17 cellular contexts compared by ENCODE assay signal in the genomic region with DNA sequence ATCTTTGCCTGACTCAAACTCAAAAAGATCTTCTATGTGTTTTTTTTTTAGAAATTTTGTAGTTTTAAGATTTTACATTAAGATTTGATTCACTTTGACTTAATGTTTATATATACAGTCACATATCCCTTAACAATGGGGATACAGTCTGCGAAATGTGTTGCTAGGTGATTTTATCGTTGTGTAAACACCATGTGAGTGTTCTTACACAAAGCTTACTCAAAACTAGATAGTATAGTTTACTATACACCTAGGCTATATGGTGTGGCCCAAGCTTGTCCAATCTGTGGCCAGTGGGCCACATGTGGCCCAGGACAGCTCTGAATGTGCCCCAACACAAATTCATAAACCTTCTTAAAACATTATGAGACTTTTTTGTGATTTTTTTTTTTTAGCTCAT.
"Had no signal": no experiment of that assay in that cellular context is flagged by ENCODE, and none has a peak within 500 bp of the region (broad histone marks: within the 10 kb centered on the region; RNA-seq: fewer than 3 reads in every experiment).

No MANE protein-coding gene starts in this region.

- H3K4me1 Mint-ChIP-seq: neural crest cell had no signal

- H3K4me1 ChIP-seq: body of pancreas, esophagus muscularis mucosa, left ventricle myocardium inferior, stomach had no signal

- H3K27ac Mint-ChIP-seq: activated naive CD4-positive, alpha-beta T cell treated with anti-CD3 and anti-CD28 coated beads, Interleukin-2, amount 50 U/mL, for 72 hours had no signal

- H3K27me3 ChIP-seq: body of pancreas, dorsolateral prefrontal cortex, esophagus muscularis mucosa, ovary, stomach had no signal

- H3K9me3 ChIP-seq: body of pancreas, esophagus muscularis mucosa, ovary had no signal

- H3K27ac ChIP-seq: body of pancreas, dorsolateral prefrontal cortex, esophagus muscularis mucosa, left ventricle myocardium inferior, ovary, stomach, thoracic aorta had no signal

- H3K4me3 ChIP-seq: body of pancreas, dorsolateral prefrontal cortex, esophagus muscularis mucosa, left ventricle myocardium inferior, ovary, stomach, thoracic aorta had no signal

- DNase-seq: activated CD4-positive, alpha-beta T cell treated with anti-CD3 and anti-CD28 coated beads, Interleukin-2, amount 50 U/mL, for 4 hours; activated effector memory CD4-positive, alpha-beta T cell treated with anti-CD3 and anti-CD28 coated beads, Interleukin-2, amount 50 U/mL, for 16 hours; activated T-cell treated with anti-CD3 and anti-CD28 coated beads, Interleukin-2, amount 50 U/mL, for 4 hours; amniotic stem cell; body of pancreas; dorsolateral prefrontal cortex; foreskin fibroblast; left ventricle myocardium inferior; ovary; stimulated activated CD4-positive, alpha-beta T cell treated with anti-CD3 and anti-CD28 coated beads, Interleukin-15, amount 100 ng/mL, for 24 hours; stomach; T-helper 2 cell had no signal

- H3K36me3 ChIP-seq: ovary, thoracic aorta had no signal

- H3K4me3 Mint-ChIP-seq: activated T-cell treated with anti-CD3 and anti-CD28 coated beads, Interleukin-2, amount 50 U/mL, for 4 hours; neural crest cell had no signal

- ATAC-seq: activated CD4-positive, CD25-positive, alpha-beta regulatory T cell treated with anti-CD3 and anti-CD28 coated beads, Interleukin-2, amount 50 U/mL, for 24 hours; activated T-cell treated with anti-CD3 and anti-CD28 coated beads, Interleukin-2, amount 50 U/mL, for 4 hours; body of pancreas had no signal
